In the genomic region with DNA sequence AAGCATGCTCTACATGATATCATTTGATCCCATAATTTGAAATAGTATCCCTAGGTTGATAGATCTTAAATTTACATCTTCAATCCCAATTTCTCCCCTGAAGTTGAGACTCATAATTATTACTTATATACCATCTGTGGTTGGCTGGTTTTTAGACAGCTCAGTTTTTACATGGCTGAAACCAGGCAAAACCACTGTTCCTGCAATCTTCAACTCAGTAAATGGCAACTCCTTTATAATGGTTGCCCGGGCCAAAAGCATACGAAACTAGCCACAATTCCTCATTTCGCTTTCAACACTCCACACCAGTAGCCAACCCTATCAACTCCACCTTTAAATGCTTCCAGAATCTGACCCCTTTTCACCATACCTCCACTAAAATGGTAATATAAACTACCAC, we compare ENCODE assay signal across 18 cellular contexts.
DNase-seq lines count a peak whose midpoint lies in the region; ATAC-seq and TF ChIP-seq lines count a peak whose summit lies in the region.
"Had no signal": no experiment of that assay in that cellular context is flagged by ENCODE, and none has a peak within 500 bp of the region (broad histone marks: within the 10 kb centered on the region; RNA-seq: fewer than 3 reads in every experiment).

No MANE protein-coding gene starts in this region.

- peak overlapping the region; percentile 26 for H3K27ac Mint-ChIP-seq in Caco-2 (ENCODE audit: unreplicated experiment)
- H3K27ac Mint-ChIP-seq: B cell; CD4-positive, alpha-beta T cell; CD8-positive, alpha-beta T cell had no signal

- H3K4me1 ChIP-seq in Caco-2: peaks cover 37% of the 10 kb centered on the region
- peaks cover 12% of the 10 kb centered on the region for H3K4me1 ChIP-seq in Panc1 (ENCODE audit: control insufficient read depth, insufficient read depth, low read length)

- H3K36me3 Mint-ChIP-seq in Caco-2 (ENCODE audit: insufficient read depth, unreplicated experiment): peaks cover 7% of the 10 kb centered on the region
- H3K36me3 Mint-ChIP-seq: CD8-positive, alpha-beta T cell had no signal

- H3K27me3 ChIP-seq in Caco-2 (replicated peaks; ENCODE audit: control insufficient read depth, insufficient read depth, low read length) (no peaks in the 10 kb centered on the region), Panc1 (ENCODE audit: control insufficient read depth, insufficient read depth, low read length) (no peaks in the 10 kb centered on the region)
- H3K27me3 ChIP-seq: BLaER1 treated with 17β-estradiol and CSF1 and Interleukin-3, amounts not matched to agents 10 nM and 100 nM had no signal

- no peak for DNase-seq in Caco-2
- peak; percentile 58 for DNase-seq in MV-4-11 (lab: John Stamatoyannopoulos, UW)
- no peak for DNase-seq in Panc1 (ENCODE audit: low read depth, low spot score)
- no peak for DNase-seq in NCI-H748 treated with DMSO at 0.1 percent for 48 hours (lab: John Stamatoyannopoulos, UW)
- DNase-seq in activated CD8-positive, alpha-beta memory T cell treated with anti-CD3 and anti-CD28 coated beads, Interleukin-2, amount 50 U/mL, for 48 hours: no peak
- DNase-seq: AML-193; CD4-positive, alpha-beta T cell; CD8-positive, alpha-beta T cell; DMS 273 treated with DMSO at 0.1 percent for 48 hours; DMS153; DMS53; DMS79 treated with DMSO at 0.1 percent for 48 hours; GF-D8 had no signal

- in situ Hi-C loops in Panc1 (cut with HindIII; ENCODE audit: low pct_unique_long_range_greater_than_20kb, low sequenced_read_pairs): no loop called here

- no peaks in the 10 kb centered on the region for H3K27me3 Mint-ChIP-seq in Caco-2 (ENCODE audit: insufficient read depth, unreplicated experiment)
- H3K27me3 Mint-ChIP-seq: CD4-positive, alpha-beta T cell had no signal

- H3K9me3 ChIP-seq in Caco-2 (no peaks in the 10 kb centered on the region), Panc1 (ENCODE audit: control insufficient read depth, insufficient read depth, low read depth, low read length) (no peaks in the 10 kb centered on the region)

- no TSS peak for BruUV-seq in Caco-2 (replicated peaks; lab: Mats Ljungman, UMichigan)
- no TSS peak for BruUV-seq in Panc1 (replicated peaks; lab: Mats Ljungman, UMichigan)

- intact Hi-C loops in Caco-2 (cut with micrococcal nuclease; ENCODE audit: unreplicated experiment): no loop called here
- intact Hi-C loops in Panc1 (cut with micrococcal nuclease; ENCODE audit: unreplicated experiment): no loop called here

- POLR2A ChIA-PET in Caco-2 (lab: Charles Lee): no interaction called here
- POLR2A ChIA-PET in Panc1 (lab: Charles Lee): no interaction called here

- no peak overlapping the region for H3K4me3 Mint-ChIP-seq in Caco-2 (ENCODE audit: unreplicated experiment)
- H3K4me3 Mint-ChIP-seq: B cell; CD4-positive, alpha-beta T cell; CD8-positive, alpha-beta T cell had no signal

- H3K36me3 ChIP-seq in Caco-2 (ENCODE audit: control insufficient read depth, insufficient read depth, low read length): no peaks in the 10 kb centered on the region
- no peaks in the 10 kb centered on the region for H3K36me3 ChIP-seq in Panc1 (ENCODE audit: control insufficient read depth, insufficient read depth, low read length)
- H3K36me3 ChIP-seq: BLaER1 treated with 17β-estradiol and CSF1 and Interleukin-3, amounts not matched to agents 10 nM and 100 nM had no signal

- no peak for ATAC-seq in Panc1
- ATAC-seq: A549; CD8-positive, alpha-beta T cell had no signal

- H3K27ac ChIP-seq in Panc1 (ENCODE audit: low read length): peak overlapping the region; percentile 48; the same call in 1 of the 2 replicates
- H3K27ac ChIP-seq: 22Rv1; A549; BLaER1 treated with 17β-estradiol and CSF1 and Interleukin-3, amounts not matched to agents 10 nM and 100 nM; C4-2B had no signal

- H3K4me3 ChIP-seq in Caco-2 (ENCODE audit: low read depth, low read length) (no peak overlapping the region), Panc1 (ENCODE audit: low read depth in 2 of 2, low read length in 2 of 2) (no peak overlapping the region)
- H3K4me3 ChIP-seq: A549; BLaER1 treated with 17β-estradiol and CSF1 and Interleukin-3, amounts not matched to agents 10 nM and 100 nM had no signal

- no peak for TF ChIP-seq CTCF in Caco-2 (IDR thresholded peaks at IDR 0.05; ENCODE audit: insufficient read depth in 1 of 2, low read depth in 1 of 2, low read length in 1 of 2, severe bottlenecking in 1 of 2, unreplicated experiment in 1 of 2)
- no peak for TF ChIP-seq CTCF in Panc1 (IDR thresholded peaks at IDR 0.05)

- CTCF ChIA-PET in Caco-2 (lab: Charles Lee) (no interaction called here), Panc1 (lab: Charles Lee) (no interaction called here)

- peaks cover 28% of the 10 kb centered on the region for H3K4me1 Mint-ChIP-seq in Caco-2 (ENCODE audit: low read depth, unreplicated experiment)
- H3K4me1 Mint-ChIP-seq: B cell had no signal

- peaks cover 30% of the 10 kb centered on the region for H3K9me3 Mint-ChIP-seq in Caco-2 (ENCODE audit: unreplicated experiment)
- H3K9me3 Mint-ChIP-seq: CD4-positive, alpha-beta T cell had no signal
